Comparison of ENCODE assay signal across 8 cellular contexts in the genomic region with DNA sequence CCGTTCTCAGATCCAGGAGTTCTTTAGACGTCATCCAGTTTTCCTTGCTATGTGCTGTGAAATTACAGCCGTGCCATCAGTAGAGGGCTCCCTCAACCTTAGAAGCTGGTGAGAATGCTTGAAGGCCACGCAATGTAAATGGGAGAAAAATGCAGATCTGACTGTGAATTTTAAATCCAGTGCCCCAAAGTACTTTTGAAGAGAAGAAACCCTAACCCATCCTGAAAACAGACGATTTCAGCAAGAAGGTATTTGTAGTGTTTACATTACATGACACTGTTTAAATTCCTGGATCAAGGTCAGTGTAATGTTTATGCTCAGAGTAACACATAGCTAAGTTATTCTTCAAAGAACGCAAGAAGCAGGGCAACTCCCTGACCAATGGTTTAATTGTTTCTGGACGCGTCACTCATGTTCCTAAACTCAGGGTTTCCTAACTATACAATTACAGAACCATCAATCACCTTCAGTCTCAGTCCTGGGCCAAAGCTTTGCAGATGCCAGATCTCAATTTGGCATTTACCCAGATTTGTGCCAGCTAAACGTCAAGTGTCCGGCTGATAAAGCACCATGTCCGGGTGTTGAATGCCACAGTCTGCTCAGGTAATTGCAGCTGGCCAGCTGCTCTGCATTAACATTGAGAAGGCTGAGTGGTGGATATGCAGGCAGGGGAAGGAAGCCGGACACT. TPM values are rescaled to one million over a fixed set of nuclear protein-coding genes. Genes with fewer than 3 reads are reported as not detected.
DNase-seq lines count a peak whose midpoint lies in the region; TF ChIP-seq lines count a peak whose summit lies in the region.

No MANE protein-coding gene starts in this region.

- CTCF ChIA-PET in OCI-LY7 (lab: Charles Lee; ENCODE audit: unreplicated experiment), result interaction anchor here (0.6 kb wide), 1 partner anchor 17 kb away, joined by 4 read pairs; no protein-coding TSS in a partner anchor
- CTCF ChIA-PET in activated naive CD4-positive, alpha-beta T cell treated with anti-CD3 and anti-CD28 coated beads for 36 hours (lab: Charles Lee), result interaction anchor here (0.9 to 1.1 kb wide), 2 partner anchors 178 to 472 kb away, joined by 3 to 4 read pairs; no protein-coding TSS in a partner anchor

- WGBS in GM23248 (ENCODE audit: low coverage in 1 of 2, low lambda C conversion rate in 2 of 2, missing lambda C conversion rate in 2 of 2), 2 experiments, result 46 to 55% methylated on average over 12 of the region's 12 CpGs
- 55 to 64% (median 57%) methylated on average over 12 of the region's 12 CpGs for WGBS in spleen, 5 donors

- TF ChIP-seq CTCF in OCI-LY7 (conservative IDR thresholded peaks at IDR 0.05; ENCODE audit: low read length), result peak; percentile 62
- peak in 1 of 11 experiments; percentile 24 for TF ChIP-seq CTCF in spleen (IDR thresholded peaks at IDR 0.05 in 8 of 11, conservative IDR thresholded peaks at IDR 0.05 in 3 of 11)

- POLR2A ChIA-PET in OCI-LY7 (lab: Charles Lee), result interaction anchor here (0.5 kb wide), 1 partner anchor 477 kb away, joined by 3 read pairs; no protein-coding TSS in a partner anchor

- H3K9me3 ChIP-seq in GM23248 (ENCODE audit: low read depth) (no peaks in the 10 kb centered on the region), OCI-LY7 (ENCODE audit: low read length) (no peaks in the 10 kb centered on the region), spleen (no peaks in the 10 kb centered on the region)

- H3K36me3 ChIP-seq in GM23248 (ENCODE audit: low read depth), result no peaks in the 10 kb centered on the region
- no peaks in the 10 kb centered on the region for H3K36me3 ChIP-seq in OCI-LY7 (ENCODE audit: insufficient read depth, low read length)
- H3K36me3 ChIP-seq in spleen, result no peaks in the 10 kb centered on the region

- H3K9me3 Mint-ChIP-seq in activated naive CD4-positive, alpha-beta T cell treated with anti-CD3 and anti-CD28 coated beads for 36 hours, result no peaks in the 10 kb centered on the region

- intact Hi-C loops in OCI-LY7 (cut with micrococcal nuclease; ENCODE audit: unreplicated experiment) (no loop called here), spleen (cut with DNase I; ENCODE audit: low total_unique reads) (no loop called here)
- intact Hi-C loops in activated naive CD4-positive, alpha-beta T cell treated with anti-CD3 and anti-CD28 coated beads for 36 hours (cut with micrococcal nuclease), result no loop called here

- H3K27ac ChIP-seq in GM23248 (no peak overlapping the region), OCI-LY7 (ENCODE audit: low read depth, low read length, poor library complexity, severe bottlenecking) (no peak overlapping the region), spleen (peak overlapping the region in 3 of 8 donors; percentile 66 to 81 (median 69))

- in situ Hi-C loops in GM23248 (cut with MboI), result no loop called here

- H2AFZ ChIP-seq in GM23248, result peak overlapping the region; percentile 8; the same call in 1 of the 2 replicates
- no peak overlapping the region for H2AFZ ChIP-seq in OCI-LY7 (ENCODE audit: low read length)

- H3K79me2 ChIP-seq in GM23248 (ENCODE audit: insufficient read depth) (no peaks in the 10 kb centered on the region), OCI-LY7 (ENCODE audit: insufficient read depth, low read depth, low read length) (no peaks in the 10 kb centered on the region)

- no peak overlapping the region for H3K9ac ChIP-seq in GM23248

- H3K27me3 ChIP-seq in GM23248 (replicated peaks; ENCODE audit: insufficient read depth) (0 out of 2 replicates have a peak, but pooled peaks cover 11% of the 10 kb centered on the region), spleen (replicated peaks in 1 of 7) (no peaks in the 10 kb centered on the region)

- TF ChIP-seq POLR2A in spleen (IDR thresholded peaks at IDR 0.05), result no peak

- H3K4me2 ChIP-seq in GM23248 (ENCODE audit: unreplicated experiment), result no peak overlapping the region
- H3K4me2 ChIP-seq in OCI-LY7 (ENCODE audit: low read length), result no peak overlapping the region

- H4K20me1 ChIP-seq in GM23248 (ENCODE audit: insufficient read depth) (no peaks in the 10 kb centered on the region), OCI-LY7 (ENCODE audit: insufficient read depth, low read length) (no peaks in the 10 kb centered on the region)

- H3K4me1 ChIP-seq in GM23248 (ENCODE audit: insufficient read depth), result peaks cover 3% of the 10 kb centered on the region; the same call in 1 of the 2 replicates
- no peaks in the 10 kb centered on the region for H3K4me1 ChIP-seq in OCI-LY7 (ENCODE audit: insufficient read depth, low read length, poor library complexity, severe bottlenecking)
- H3K4me1 ChIP-seq in spleen, result peaks cover 0 to 24% (median 14%) of the 10 kb centered on the region in 6 donors

- no peaks in the 10 kb centered on the region for H3K27me3 Mint-ChIP-seq in activated naive CD4-positive, alpha-beta T cell treated with anti-CD3 and anti-CD28 coated beads for 36 hours (ENCODE audit: low read depth)

- BruUV-seq in OCI-LY7 (replicated peaks; lab: Mats Ljungman, UMichigan), result no TSS peak

- DNase-seq in GM23248 (peak; percentile 85), OCI-LY7 (ENCODE audit: low spot score) (peak; percentile 9), fibroblast of peridontal ligament (ENCODE audit: extremely low read depth) (peak; percentile 86), pons (ENCODE audit: low spot score) (peak; percentile 89), spleen (no peak), NCI-H1436 (lab: John Stamatoyannopoulos, UW) (no peak)
- DNase-seq in activated effector memory CD4-positive, alpha-beta T cell treated with anti-CD3 and anti-CD28 coated beads, Interleukin-2, amount 50 U/mL, for 16 hours, result no peak
- no peak for DNase-seq in activated naive CD4-positive, alpha-beta T cell treated with anti-CD3 and anti-CD28 coated beads for 36 hours

- peaks cover 17% of the 10 kb centered on the region for H3K4me1 Mint-ChIP-seq in activated naive CD4-positive, alpha-beta T cell treated with anti-CD3 and anti-CD28 coated beads for 36 hours (ENCODE audit: low read depth)

- H3K36me3 Mint-ChIP-seq in activated naive CD4-positive, alpha-beta T cell treated with anti-CD3 and anti-CD28 coated beads for 36 hours (ENCODE audit: low read depth), result no peaks in the 10 kb centered on the region

- no peaks in the 10 kb centered on the region for H3F3A ChIP-seq in GM23248 (ENCODE audit: insufficient read depth)

- H3K9me2 ChIP-seq in GM23248 (ENCODE audit: insufficient read depth) (no peaks in the 10 kb centered on the region), OCI-LY7 (ENCODE audit: insufficient read depth, low read length) (no peaks in the 10 kb centered on the region)

- H3K4me3 Mint-ChIP-seq in activated naive CD4-positive, alpha-beta T cell treated with anti-CD3 and anti-CD28 coated beads for 36 hours, result no peak overlapping the region

- H3K27ac Mint-ChIP-seq in activated naive CD4-positive, alpha-beta T cell treated with anti-CD3 and anti-CD28 coated beads for 36 hours, result no peak overlapping the region

- H3K4me3 ChIP-seq in GM23248 (no peak overlapping the region), OCI-LY7 (ENCODE audit: low read depth, low read length, poor library complexity, severe bottlenecking) (no peak overlapping the region), spleen (no peak overlapping the region)

RNA-seq across cellular contexts. Expression of gene ADAMTS8, which starts 38.2 kb away (rescaled TPM):
- total RNA-seq in GM23248 (2014; rRNA removed; shearing (Covaris generic)), result under 0.01 and 0.63 TPM in 2 replicates
- polyA plus RNA-seq in GM23248 (2016; fragmentation: Nextera tagmentation; extraction: Ambion mirVana) (0.09 and 0.10 TPM in 2 replicates), spleen (1 to 10 TPM in 1 of 3 donors, under 1 TPM in 2; 0.30 to 1.1 (median 0.48) TPM)
- not detected in 2 replicates for total RNA-seq in OCI-LY7 (2014; rRNA removed; shearing (Covaris generic))
- total RNA-seq in OCI-LY7 (2022) (not detected in 2 replicates), spleen (1 to 10 TPM in 2 of 7 donors, under 1 TPM in 4, not detected in 1; 0.39 to 2.5 (median 0.73) TPM)
- total RNA-seq in activated naive CD4-positive, alpha-beta T cell treated with anti-CD3 and anti-CD28 coated beads for 36 hours, result not detected

RNA-seq across cellular contexts. Expression of gene ADAMTS15, which starts 58.2 kb away (rescaled TPM):
- 0.97 and 1.3 TPM in 2 replicates for total RNA-seq in GM23248 (2014; rRNA removed; shearing (Covaris generic))
- polyA plus RNA-seq in GM23248 (2016; fragmentation: Nextera tagmentation; extraction: Ambion mirVana) (0.09 TPM in 2 replicates), spleen (1 to 10 TPM in 1 of 3 donors, under 1 TPM in 2; 0.41 to 1.9 (median 0.43) TPM)
- not detected in 2 replicates for total RNA-seq in OCI-LY7 (2014; rRNA removed; shearing (Covaris generic))
- total RNA-seq in OCI-LY7 (2022) (not detected in 2 replicates), spleen (1 to 10 TPM; 1.1 to 6.9 (median 3.1) TPM)
- total RNA-seq in activated naive CD4-positive, alpha-beta T cell treated with anti-CD3 and anti-CD28 coated beads for 36 hours, result not detected

Comparison
In these comparisons a context has a peak if more than half of its experiments do, and no peak if none do; other contexts are left out.
1. DNase-seq: peak in GM23248 (single experiment), OCI-LY7 (single experiment), fibroblast of peridontal ligament (single experiment) and pons (single experiment); none in spleen (single experiment), activated effector memory CD4-positive, alpha-beta T cell treated with anti-CD3 and anti-CD28 coated beads, Interleukin-2, amount 50 U/mL, for 16 hours (single experiment), activated naive CD4-positive, alpha-beta T cell treated with anti-CD3 and anti-CD28 coated beads for 36 hours (single experiment) and NCI-H1436 (single experiment).